ENCODE assay signal across 8 cellular contexts in genomic region chr11:62846177-62846576, GRCh38. TPM values are rescaled to one million over a fixed set of nuclear protein-coding genes. Genes with fewer than 3 reads are reported as not detected.
"Had no signal": no experiment of that assay in that cellular context is flagged by ENCODE, and none has a peak within 500 bp of the region (broad histone marks: within the 10 kb centered on the region; RNA-seq: fewer than 3 reads in every experiment).

No MANE protein-coding gene starts in this region.

- H3K27me3 Mint-ChIP-seq: IgD-negative memory B cell had no signal

- H3K4me3 Mint-ChIP-seq: GM23338, H9, IgD-negative memory B cell had no signal

- H3K4me3 ChIP-seq: GM23338 had no signal

- ATAC-seq: GM23338 had no signal

- H3K27ac Mint-ChIP-seq: GM23338, H9, IgD-negative memory B cell had no signal

- H2AFZ ChIP-seq: GM23338 had no signal

- H3K9me3 Mint-ChIP-seq: IgD-negative memory B cell had no signal

- H3K36me3 Mint-ChIP-seq: IgD-negative memory B cell had no signal

- H3K4me2 ChIP-seq: GM23338 had no signal

- FAIRE-seq: H1, H54, HTR-8/SVneo had no signal

- DNase-seq: H9, HCEC 1CT, KBM-7 had no signal

RNA-seq across cellular contexts. Expression of gene TEX54, which starts 13.5 kb away (rescaled TPM):
- total RNA-seq: GM23338 had no signal
- polyA plus RNA-seq: H1, IgD-negative memory B cell had no signal
